In genomic region chr16:57867000-57867561, GRCh38 we compare ENCODE assay signal across 1 cellular context.
TF ChIP-seq lines count a peak whose summit lies in the region.

No MANE protein-coding gene starts in this region.

TF ChIP-seq in IMR-90, 13 proteins besides CTCF, POLR2A, EP300 and RAD21 (continued from another document):
- no peak for TF ChIP-seq RCOR1 (IDR thresholded peaks at IDR 0.05; ENCODE audit: insufficient replicate concordance, low read length)
- no peak for TF ChIP-seq ELK1 (IDR thresholded peaks at IDR 0.05; ENCODE audit: borderline replicate concordance, low read depth, low read length)
- no peak for TF ChIP-seq RFX5 (IDR thresholded peaks at IDR 0.05; ENCODE audit: low read depth, low read length)
- no peak for TF ChIP-seq MAZ (IDR thresholded peaks at IDR 0.05; ENCODE audit: borderline replicate concordance, low read depth, low read length)
- TF ChIP-seq CHD1 (IDR thresholded peaks at IDR 0.05; ENCODE audit: low read depth, low read length): no peak
- TF ChIP-seq FOS (IDR thresholded peaks at IDR 0.05; ENCODE audit: low read depth, low read length): no peak
- no peak for TF ChIP-seq NFE2L2 (IDR thresholded peaks at IDR 0.05; ENCODE audit: low read depth, low read length)
- TF ChIP-seq SMC3 (IDR thresholded peaks at IDR 0.05; ENCODE audit: low read depth, low read length): no peak
